19 cellular contexts compared by ENCODE assay signal in the genomic region with DNA sequence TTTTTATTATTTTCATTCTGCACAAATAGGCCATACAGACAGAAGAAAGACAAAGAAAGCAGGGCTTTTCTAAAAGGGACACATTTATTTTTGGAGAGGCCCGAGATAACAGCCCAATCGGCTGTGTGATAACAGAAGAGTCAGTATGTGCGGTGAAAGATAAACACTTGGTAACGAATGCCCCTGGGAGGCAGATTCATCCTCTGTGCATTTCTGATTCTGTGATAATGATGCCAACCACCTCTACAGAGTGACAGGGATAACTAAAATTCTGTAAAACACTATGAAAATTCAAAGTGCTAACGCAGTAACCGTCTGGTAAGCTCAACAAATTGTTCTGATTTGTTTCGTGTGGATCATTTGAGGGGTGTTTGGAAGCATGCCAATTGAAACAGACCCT.
DNase-seq lines count a peak whose midpoint lies in the region; ATAC-seq, FAIRE-seq and TF ChIP-seq lines count a peak whose summit lies in the region.
"Had no signal": no experiment of that assay in that cellular context is flagged by ENCODE, and none has a peak within 500 bp of the region (broad histone marks: within the 10 kb centered on the region; RNA-seq: fewer than 3 reads in every experiment).

No MANE protein-coding gene starts in this region.

- WGBS in mesenchymal stem cell = 87% methylated on average over 7 of the region's 7 CpGs
- WGBS in pancreas, 2 donors = 26 to 31% methylated on average over 7 of the region's 7 CpGs

- no peak overlapping the region for H3K4ac ChIP-seq in mesenchymal stem cell (ENCODE audit: low read depth in 1 of 2, low read length in 2 of 2)

- peaks cover 42% of the 10 kb centered on the region for H3K36me3 Mint-ChIP-seq in natural killer cell
- peaks cover 7% of the 10 kb centered on the region for H3K36me3 Mint-ChIP-seq in natural killer cell treated with Interleukin-12 subunit alpha and Interleukin-12 subunit beta and Interleukin-15 and Interleukin-18, amount 100 ng/mL, for 72 hours

- H3K9ac ChIP-seq in mesenchymal stem cell (ENCODE audit: low read length) = no peak overlapping the region

- H3K27me3 Mint-ChIP-seq in natural killer cell (ENCODE audit: low read depth in 2 of 2) = no peaks in the 10 kb centered on the region
- no peaks in the 10 kb centered on the region for H3K27me3 Mint-ChIP-seq in natural killer cell treated with Interleukin-12 subunit alpha and Interleukin-12 subunit beta and Interleukin-15 and Interleukin-18, amount 100 ng/mL, for 72 hours
- H3K27me3 Mint-ChIP-seq: activated CD4-positive, alpha-beta memory T cell treated with anti-CD3 and anti-CD28 coated beads, Interleukin-2, amount 10 ng/mL, durations not matched to agents 7 days and 5 days; CD4-positive, alpha-beta memory T cell had no signal

- H4K8ac ChIP-seq in mesenchymal stem cell (ENCODE audit: low read length) = no peak overlapping the region

- H2BK5ac ChIP-seq in mesenchymal stem cell (ENCODE audit: low read depth, low read length, poor library complexity, severe bottlenecking) = no peak overlapping the region

- no peak overlapping the region for H3K23ac ChIP-seq in mesenchymal stem cell (ENCODE audit: low read length in 2 of 2)

- H3K9me3 ChIP-seq in OCI-LY7 (ENCODE audit: low read length) = no peaks in the 10 kb centered on the region
- no peaks in the 10 kb centered on the region for H3K9me3 ChIP-seq in mesenchymal stem cell (ENCODE audit: control insufficient read depth, low read length)
- H3K9me3 ChIP-seq in uterus = no peaks in the 10 kb centered on the region
- no peaks in the 10 kb centered on the region for H3K9me3 ChIP-seq in PC-9 (ENCODE audit: insufficient read depth, low read depth)
- no peaks in the 10 kb centered on the region for H3K9me3 ChIP-seq in pancreas
- H3K9me3 ChIP-seq: right lobe of liver had no signal

- H3K79me1 ChIP-seq in mesenchymal stem cell (replicated peaks; ENCODE audit: low read length, poor library complexity, severe bottlenecking) = peaks cover 2% of the 10 kb centered on the region

- peak overlapping the region; percentile 20 for H3K4me2 ChIP-seq in OCI-LY7 (ENCODE audit: low read length)
- H3K4me2 ChIP-seq in mesenchymal stem cell (ENCODE audit: low read length, poor library complexity, severe bottlenecking) = no peak overlapping the region
- no peak overlapping the region for H3K4me2 ChIP-seq in PC-9

- no peak overlapping the region for H4K91ac ChIP-seq in mesenchymal stem cell (ENCODE audit: low read length)

- H3K9me2 ChIP-seq in OCI-LY7 (ENCODE audit: insufficient read depth, low read length) (no peaks in the 10 kb centered on the region), PC-9 (ENCODE audit: insufficient read depth) (no peaks in the 10 kb centered on the region)

- POLR2A ChIA-PET in OCI-LY7 (lab: Charles Lee) = interaction anchor here (0.9 to 3.5 kb wide), 4 partner anchors 11 to 71 kb away, joined by 3 to 13 read pairs (median 3); no protein-coding TSS in a partner anchor
- POLR2A ChIA-PET in PC-9 (lab: Charles Lee; ENCODE audit: unreplicated experiment) = no interaction called here

- no peak overlapping the region for H2BK120ac ChIP-seq in mesenchymal stem cell (ENCODE audit: low read depth, low read length)

- FAIRE-seq in pancreas (lab: Jason Lieb, UNC) = no peak
- FAIRE-seq: astrocyte, colon had no signal

- no peaks in the 10 kb centered on the region for H3F3A ChIP-seq in PC-9 (ENCODE audit: insufficient read depth, low read depth)

- H4K20me1 ChIP-seq in OCI-LY7 (ENCODE audit: insufficient read depth, low read length) (no peaks in the 10 kb centered on the region; the same call in 1 of the 2 replicates), PC-9 (ENCODE audit: insufficient read depth) (no peaks in the 10 kb centered on the region)

- H3K4me1 ChIP-seq in OCI-LY7 (ENCODE audit: insufficient read depth, low read length, poor library complexity, severe bottlenecking) (peaks cover 23% of the 10 kb centered on the region), mesenchymal stem cell (ENCODE audit: control insufficient read depth, insufficient read depth, low read depth, low read length) (peaks cover 5% of the 10 kb centered on the region), uterus (no peaks in the 10 kb centered on the region), PC-9 (replicated peaks; ENCODE audit: insufficient read depth) (no peaks in the 10 kb centered on the region), pancreas (peaks cover 30 to 44% (median 37%) of the 10 kb centered on the region in 3 donors)
- H3K4me1 ChIP-seq: right lobe of liver had no signal

- no peak for TF ChIP-seq POLR2A in uterus (IDR thresholded peaks at IDR 0.05)

- H3K18ac ChIP-seq in mesenchymal stem cell (ENCODE audit: low read depth in 1 of 2, low read length in 2 of 2) = no peak overlapping the region

- H3K27ac Mint-ChIP-seq in natural killer cell = peak overlapping the region; percentile 40 to 43
- H3K27ac Mint-ChIP-seq in natural killer cell treated with Interleukin-12 subunit alpha and Interleukin-12 subunit beta and Interleukin-15 and Interleukin-18, amount 100 ng/mL, for 72 hours = peak overlapping the region in 1 of 2 donors; percentile 68
- H3K27ac Mint-ChIP-seq: activated CD4-positive, alpha-beta memory T cell treated with anti-CD3 and anti-CD28 coated beads, Interleukin-2, amount 10 ng/mL, durations not matched to agents 7 days and 5 days had no signal

- TF ChIP-seq CTCF in natural killer cell (IDR thresholded peaks at IDR 0.05) (no peak), OCI-LY7 (conservative IDR thresholded peaks at IDR 0.05; ENCODE audit: low read length) (no peak), uterus (IDR thresholded peaks at IDR 0.05) (no peak), PC-9 (conservative IDR thresholded peaks at IDR 0.05) (no peak), pancreas (IDR thresholded peaks at IDR 0.05) (no peak)

- no peaks in the 10 kb centered on the region for H3K9me3 Mint-ChIP-seq in natural killer cell
- H3K9me3 Mint-ChIP-seq in natural killer cell treated with Interleukin-12 subunit alpha and Interleukin-12 subunit beta and Interleukin-15 and Interleukin-18, amount 100 ng/mL, for 72 hours = no peaks in the 10 kb centered on the region
- H3K9me3 Mint-ChIP-seq: activated CD4-positive, alpha-beta memory T cell treated with anti-CD3 and anti-CD28 coated beads, Interleukin-2, amount 10 ng/mL, durations not matched to agents 7 days and 5 days had no signal

- BruUV-seq in OCI-LY7 (replicated peaks; lab: Mats Ljungman, UMichigan) (no TSS peak), PC-9 (replicated peaks; lab: Mats Ljungman, UMichigan) (no TSS peak)

- H3K27ac ChIP-seq in OCI-LY7 (ENCODE audit: low read depth, low read length, poor library complexity, severe bottlenecking) (peak overlapping the region; percentile 56), mesenchymal stem cell (ENCODE audit: low read length, poor library complexity, severe bottlenecking) (peak overlapping the region; percentile 43), uterus (peak overlapping the region; percentile 24 to 62), PC-9 (no peak overlapping the region), pancreas (peak overlapping the region in 2 of 4 donors; percentile 4 to 38)
- H3K27ac ChIP-seq: right lobe of liver, WERI-Rb-1 had no signal

- H3K79me2 ChIP-seq in OCI-LY7 (ENCODE audit: insufficient read depth, low read depth, low read length) (peaks cover 15% of the 10 kb centered on the region; the same call in 1 of the 2 replicates), PC-9 (ENCODE audit: low read depth) (no peaks in the 10 kb centered on the region)

- no peak for ATAC-seq in natural killer cell
- no peak for ATAC-seq in natural killer cell treated with Interleukin-12 subunit alpha and Interleukin-12 subunit beta and Interleukin-15 and Interleukin-18, amount 100 ng/mL, for 72 hours
- no peak for ATAC-seq in pancreas
- ATAC-seq: HCT116 had no signal

- no peak overlapping the region for H3K4me3 Mint-ChIP-seq in natural killer cell
- no peak overlapping the region for H3K4me3 Mint-ChIP-seq in natural killer cell treated with Interleukin-12 subunit alpha and Interleukin-12 subunit beta and Interleukin-15 and Interleukin-18, amount 100 ng/mL, for 72 hours
- H3K4me3 Mint-ChIP-seq: activated CD4-positive, alpha-beta memory T cell treated with anti-CD3 and anti-CD28 coated beads, Interleukin-2, amount 10 ng/mL, durations not matched to agents 7 days and 5 days; CD4-positive, alpha-beta memory T cell had no signal

- no peak overlapping the region for H3K14ac ChIP-seq in mesenchymal stem cell (ENCODE audit: low read length in 2 of 2)

- no peak overlapping the region for H3K4me3 ChIP-seq in OCI-LY7 (ENCODE audit: low read depth, low read length, poor library complexity, severe bottlenecking)
- H3K4me3 ChIP-seq in mesenchymal stem cell (ENCODE audit: insufficient read depth in 1 of 2, low read depth in 1 of 2, low read length in 2 of 2) = no peak overlapping the region
- no peak overlapping the region for H3K4me3 ChIP-seq in uterus
- no peak overlapping the region for H3K4me3 ChIP-seq in PC-9
- H3K4me3 ChIP-seq in pancreas = no peak overlapping the region
- H3K4me3 ChIP-seq: right lobe of liver had no signal

- H2AFZ ChIP-seq in OCI-LY7 (ENCODE audit: low read length) = no peak overlapping the region
- no peak overlapping the region for H2AFZ ChIP-seq in mesenchymal stem cell (ENCODE audit: low read depth, low read length)
- no peak overlapping the region for H2AFZ ChIP-seq in PC-9

- CTCF ChIA-PET in OCI-LY7 (lab: Charles Lee; ENCODE audit: unreplicated experiment) (no interaction called here), PC-9 (lab: Charles Lee) (no interaction called here)

- H2AK5ac ChIP-seq in mesenchymal stem cell (ENCODE audit: low read length, severe bottlenecking) = no peak overlapping the region

- intact Hi-C loops in natural killer cell (cut with micrococcal nuclease) = no loop called here
- intact Hi-C loops in OCI-LY7 (cut with micrococcal nuclease; ENCODE audit: unreplicated experiment) = loop anchor here (5.0 kb wide), 1 partner anchor 75 kb away; the partner anchor contains the start of gene ESR2
- intact Hi-C loops in uterus (cut with DNase I; ENCODE audit: low total_unique reads) = no loop called here
- intact Hi-C loops in PC-9 (cut with micrococcal nuclease; ENCODE audit: unreplicated experiment) = no loop called here
- intact Hi-C loops in pancreas (cut with DNase I) = no loop called here

- H3K27me3 ChIP-seq in mesenchymal stem cell (ENCODE audit: control insufficient read depth in 1 of 2, insufficient read depth in 1 of 2, low read length in 2 of 2) = no peaks in the 10 kb centered on the region
- H3K27me3 ChIP-seq in uterus = no peaks in the 10 kb centered on the region
- H3K27me3 ChIP-seq in PC-9 (ENCODE audit: insufficient read depth, low read depth) = no peaks in the 10 kb centered on the region
- no peaks in the 10 kb centered on the region for H3K27me3 ChIP-seq in pancreas
- H3K27me3 ChIP-seq: right lobe of liver had no signal

- no peak overlapping the region for H2BK12ac ChIP-seq in mesenchymal stem cell (ENCODE audit: low read length in 2 of 2)

- no peak overlapping the region for H2BK15ac ChIP-seq in mesenchymal stem cell (ENCODE audit: low read depth, poor library complexity, severe bottlenecking)

- H3K4me1 Mint-ChIP-seq in natural killer cell = no peaks in the 10 kb centered on the region
- H3K4me1 Mint-ChIP-seq in natural killer cell treated with Interleukin-12 subunit alpha and Interleukin-12 subunit beta and Interleukin-15 and Interleukin-18, amount 100 ng/mL, for 72 hours (ENCODE audit: low read depth in 2 of 2) = peaks cover 0 to 3% of the 10 kb centered on the region in 2 donors

- DNase-seq in natural killer cell (no peak), OCI-LY7 (ENCODE audit: low spot score) (no peak), mesenchymal stem cell (no peak), uterus (no peak), PC-9 (no peak), pancreas (no peak), NCI-H187 (lab: John Stamatoyannopoulos, UW) (no peak)
- DNase-seq in natural killer cell treated with Interleukin-12 subunit alpha and Interleukin-12 subunit beta and Interleukin-15 and Interleukin-18, amount 100 ng/mL, for 72 hours (ENCODE audit: low spot score) = no peak
- DNase-seq: activated CD4-positive, alpha-beta memory T cell treated with anti-CD3 and anti-CD28 coated beads, Interleukin-2, amount 10 ng/mL, durations not matched to agents 7 days and 5 days; activated naive CD4-positive, alpha-beta T cell treated with anti-CD3 and anti-CD28 coated beads, Interleukin-2, amount 50 U/mL, for 16 hours; activated T-cell treated with anti-CD3 and anti-CD28 coated beads, Interleukin-2, amount 50 U/mL, for 1 hour; CD4-positive, alpha-beta memory T cell; DND-41; NCI-H1417 treated with DMSO at 0.1 percent for 48 hours; right lobe of liver; WERI-Rb-1 had no signal

- H3K36me3 ChIP-seq in OCI-LY7 (ENCODE audit: insufficient read depth, low read length) = peaks cover 99% of the 10 kb centered on the region
- peaks cover 0 to 44% of the 10 kb centered on the region in 2 experiments for H3K36me3 ChIP-seq in mesenchymal stem cell (ENCODE audit: control insufficient read depth in 1 of 2, insufficient read depth in 2 of 2, low read depth in 1 of 2, low read length in 2 of 2)
- no peaks in the 10 kb centered on the region for H3K36me3 ChIP-seq in uterus
- no peaks in the 10 kb centered on the region for H3K36me3 ChIP-seq in PC-9 (ENCODE audit: low read depth)
- H3K36me3 ChIP-seq in pancreas = peaks cover 0 to 43% (median 22%) of the 10 kb centered on the region in 3 donors
